Comparison of ENCODE assay signal across 2 cellular contexts in the genomic region with DNA sequence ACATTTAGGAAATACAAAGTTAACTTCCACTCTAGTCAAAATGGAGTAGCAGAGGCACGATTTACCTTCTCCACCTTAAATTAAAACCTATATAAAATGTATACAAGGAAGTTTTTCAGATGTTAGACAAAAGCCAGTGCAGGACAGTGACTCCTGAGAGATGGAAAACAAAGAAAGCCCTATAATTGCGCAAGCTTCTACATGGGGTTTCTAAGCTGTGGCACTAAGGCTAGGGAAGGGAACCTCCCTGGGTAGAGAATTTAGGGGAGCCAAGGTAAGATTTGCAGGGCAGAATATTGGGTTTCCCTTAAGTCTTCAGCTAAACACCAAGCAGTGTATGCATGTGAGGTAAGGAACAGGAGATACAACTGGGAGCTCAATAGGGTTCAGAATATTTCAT.
A peak's percentile ranks its signal among the peaks of the same experiment; 100 is the strongest.
TF ChIP-seq lines count a peak whose summit lies in the region.

No MANE protein-coding gene starts in this region.

TF ChIP-seq in Ishikawa, 13 proteins besides CTCF, POLR2A, EP300 and RAD21:
- TF ChIP-seq CEBPB (IDR thresholded peaks at IDR 0.05), result peak; percentile 82
- no peak for TF ChIP-seq TCF12 (IDR thresholded peaks at IDR 0.05; ENCODE audit: low read depth)
- TF ChIP-seq NFIC (IDR thresholded peaks at IDR 0.05), result no peak

TF ChIP-seq in GM12878, 131 proteins besides CTCF, POLR2A, EP300 and RAD21:
- TF ChIP-seq, protein P1, sequence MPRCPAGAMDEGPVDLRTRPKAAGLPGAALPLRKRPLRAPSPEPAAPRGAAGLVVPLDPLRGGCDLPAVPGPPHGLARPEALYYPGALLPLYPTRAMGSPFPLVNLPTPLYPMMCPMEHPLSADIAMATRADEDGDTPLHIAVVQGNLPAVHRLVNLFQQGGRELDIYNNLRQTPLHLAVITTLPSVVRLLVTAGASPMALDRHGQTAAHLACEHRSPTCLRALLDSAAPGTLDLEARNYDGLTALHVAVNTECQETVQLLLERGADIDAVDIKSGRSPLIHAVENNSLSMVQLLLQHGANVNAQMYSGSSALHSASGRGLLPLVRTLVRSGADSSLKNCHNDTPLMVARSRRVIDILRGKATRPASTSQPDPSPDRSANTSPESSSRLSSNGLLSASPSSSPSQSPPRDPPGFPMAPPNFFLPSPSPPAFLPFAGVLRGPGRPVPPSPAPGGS (IDR thresholded peaks at IDR 0.05; ENCODE audit: borderline replicate concordance, insufficient read depth, low read depth, low read length, poor library complexity, severe bottlenecking), result no peak
- TF ChIP-seq RUNX3 (IDR thresholded peaks at IDR 0.05; ENCODE audit: low read length) (no peak), ELK1 (IDR thresholded peaks at IDR 0.05; ENCODE audit: low read depth, low read length) (no peak), ZBTB40 (IDR thresholded peaks at IDR 0.05; ENCODE audit: borderline replicate concordance) (no peak), ASH2L (IDR thresholded peaks at IDR 0.05; ENCODE audit: borderline replicate concordance, low read depth) (no peak), BCL11A (IDR thresholded peaks at IDR 0.05; ENCODE audit: low read depth, low read length) (no peak), BHLHE40 (IDR thresholded peaks at IDR 0.05; ENCODE audit: borderline replicate concordance in 1 of 2, low read depth in 2 of 2, low read length in 1 of 2) (no peak), SPI1 (IDR thresholded peaks at IDR 0.05; ENCODE audit: borderline replicate concordance, insufficient read depth, low read depth, low read length) (no peak), IKZF1 (conservative IDR thresholded peaks at IDR 0.05) (no peak), BCLAF1 (IDR thresholded peaks at IDR 0.05) (no peak), TBL1XR1 (IDR thresholded peaks at IDR 0.05; ENCODE audit: low read depth, low read length) (no peak), KDM1A (IDR thresholded peaks at IDR 0.05; ENCODE audit: borderline replicate concordance) (no peak)
- TF ChIP-seq, protein P2, sequence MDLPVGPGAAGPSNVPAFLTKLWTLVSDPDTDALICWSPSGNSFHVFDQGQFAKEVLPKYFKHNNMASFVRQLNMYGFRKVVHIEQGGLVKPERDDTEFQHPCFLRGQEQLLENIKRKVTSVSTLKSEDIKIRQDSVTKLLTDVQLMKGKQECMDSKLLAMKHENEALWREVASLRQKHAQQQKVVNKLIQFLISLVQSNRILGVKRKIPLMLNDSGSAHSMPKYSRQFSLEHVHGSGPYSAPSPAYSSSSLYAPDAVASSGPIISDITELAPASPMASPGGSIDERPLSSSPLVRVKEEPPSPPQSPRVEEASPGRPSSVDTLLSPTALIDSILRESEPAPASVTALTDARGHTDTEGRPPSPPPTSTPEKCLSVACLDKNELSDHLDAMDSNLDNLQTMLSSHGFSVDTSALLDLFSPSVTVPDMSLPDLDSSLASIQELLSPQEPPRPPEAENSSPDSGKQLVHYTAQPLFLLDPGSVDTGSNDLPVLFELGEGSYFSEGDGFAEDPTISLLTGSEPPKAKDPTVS (IDR thresholded peaks at IDR 0.05; ENCODE audit: low read depth, low read length), result no peak
- TF ChIP-seq, protein P3, sequence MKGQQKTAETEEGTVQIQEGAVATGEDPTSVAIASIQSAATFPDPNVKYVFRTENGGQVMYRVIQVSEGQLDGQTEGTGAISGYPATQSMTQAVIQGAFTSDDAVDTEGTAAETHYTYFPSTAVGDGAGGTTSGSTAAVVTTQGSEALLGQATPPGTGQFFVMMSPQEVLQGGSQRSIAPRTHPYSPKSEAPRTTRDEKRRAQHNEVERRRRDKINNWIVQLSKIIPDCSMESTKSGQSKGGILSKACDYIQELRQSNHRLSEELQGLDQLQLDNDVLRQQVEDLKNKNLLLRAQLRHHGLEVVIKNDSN (IDR thresholded peaks at IDR 0.05; ENCODE audit: borderline replicate concordance, extremely low read length, insufficient read depth, low read depth, low read length), result no peak
- TF ChIP-seq, protein P4, sequence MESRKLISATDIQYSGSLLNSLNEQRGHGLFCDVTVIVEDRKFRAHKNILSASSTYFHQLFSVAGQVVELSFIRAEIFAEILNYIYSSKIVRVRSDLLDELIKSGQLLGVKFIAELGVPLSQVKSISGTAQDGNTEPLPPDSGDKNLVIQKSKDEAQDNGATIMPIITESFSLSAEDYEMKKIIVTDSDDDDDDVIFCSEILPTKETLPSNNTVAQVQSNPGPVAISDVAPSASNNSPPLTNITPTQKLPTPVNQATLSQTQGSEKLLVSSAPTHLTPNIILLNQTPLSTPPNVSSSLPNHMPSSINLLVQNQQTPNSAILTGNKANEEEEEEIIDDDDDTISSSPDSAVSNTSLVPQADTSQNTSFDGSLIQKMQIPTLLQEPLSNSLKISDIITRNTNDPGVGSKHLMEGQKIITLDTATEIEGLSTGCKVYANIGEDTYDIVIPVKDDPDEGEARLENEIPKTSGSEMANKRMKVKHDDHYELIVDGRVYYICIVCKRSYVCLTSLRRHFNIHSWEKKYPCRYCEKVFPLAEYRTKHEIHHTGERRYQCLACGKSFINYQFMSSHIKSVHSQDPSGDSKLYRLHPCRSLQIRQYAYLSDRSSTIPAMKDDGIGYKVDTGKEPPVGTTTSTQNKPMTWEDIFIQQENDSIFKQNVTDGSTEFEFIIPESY (IDR thresholded peaks at IDR 0.05), result no peak
